In genomic region chrX:80335062-80335830, GRCh38 we compare ENCODE assay signal across 9 cellular contexts.
DNase-seq lines count a peak whose midpoint lies in the region; ATAC-seq and TF ChIP-seq lines count a peak whose summit lies in the region.
"Had no signal": no experiment of that assay in that cellular context is flagged by ENCODE, and none has a peak within 500 bp of the region (broad histone marks: within the 10 kb centered on the region; RNA-seq: fewer than 3 reads in every experiment).

No MANE protein-coding gene starts in this region.

- no peaks in the 10 kb centered on the region for H3K4me1 Mint-ChIP-seq in endothelial cell (ENCODE audit: unreplicated experiment)

- no peaks in the 10 kb centered on the region for H3K27me3 Mint-ChIP-seq in endothelial cell (ENCODE audit: unreplicated experiment)

- H3K4me3 ChIP-seq in BJ (ENCODE audit: low read depth, low read length), result peak overlapping the region; percentile 5
- H3K4me3 ChIP-seq in neuronal stem cell (ENCODE audit: low read length in 2 of 2), result peak overlapping the region; percentile 34 to 86
- H3K4me3 ChIP-seq: SJSA1 had no signal

- CTCF ChIA-PET in BJ (lab: Yijun Ruan, JAX), result no interaction called here

- H3K4me1 ChIP-seq in neuronal stem cell (ENCODE audit: control insufficient read depth in 2 of 2, insufficient read depth in 1 of 2, low read depth in 1 of 2, low read length in 2 of 2), result no peaks in the 10 kb centered on the region
- H3K4me1 ChIP-seq: SJSA1 had no signal

- POLR2A ChIA-PET in BJ (lab: Charles Lee), result no interaction called here

- H3K4me3 Mint-ChIP-seq in endothelial cell (ENCODE audit: unreplicated experiment), result peak overlapping the region; percentile 83

- peak overlapping the region; percentile 71 for H3K18ac ChIP-seq in neuronal stem cell (ENCODE audit: low read length)

- no peaks in the 10 kb centered on the region for H3K9me3 Mint-ChIP-seq in endothelial cell (ENCODE audit: unreplicated experiment)

- peak overlapping the region; percentile 60 for H3K9ac ChIP-seq in neuronal stem cell (ENCODE audit: low read depth, low read length, poor library complexity)

- H3K36me3 ChIP-seq in BJ (ENCODE audit: control insufficient read depth, insufficient read depth, low read length) (no peaks in the 10 kb centered on the region), neuronal stem cell (replicated peaks in 1 of 2; ENCODE audit: control insufficient read depth in 2 of 2, insufficient read depth in 2 of 2, low read length in 2 of 2) (no peaks in the 10 kb centered on the region)
- H3K36me3 ChIP-seq: SJSA1 had no signal

- H2BK15ac ChIP-seq in neuronal stem cell (ENCODE audit: low read length), result no peak overlapping the region

- H3K14ac ChIP-seq in neuronal stem cell (ENCODE audit: low read length), result no peak overlapping the region

- no peak overlapping the region for H3K23ac ChIP-seq in neuronal stem cell (ENCODE audit: low read depth, low read length, poor library complexity)

- no peak for ATAC-seq in HG03432 (IDR thresholded peaks at IDR 0.05; ENCODE audit: unreplicated experiment)

- H3K4me2 ChIP-seq in neuronal stem cell (ENCODE audit: insufficient read depth, low read length, poor library complexity, severe bottlenecking), result peak overlapping the region; percentile 49

- no peak overlapping the region for H3K27ac Mint-ChIP-seq in endothelial cell (ENCODE audit: unreplicated experiment)

- DNase-seq in BJ (ENCODE audit: low read depth) (no peak), NCI-H1930 (lab: John Stamatoyannopoulos, UW) (peak; percentile 8 to 12), endothelial cell (ENCODE audit: low spot score) (peak; percentile 70), neuronal stem cell (ENCODE audit: low spot score) (peak; percentile 3), AG08396 (ENCODE audit: low spot score) (no peak), D341Med (ENCODE audit: low spot score) (no peak)
- DNase-seq in NK-92 treated with Interleukin-12 subunit alpha and Interleukin-12 subunit beta, amount 100 ng/mL, for 24 hours (lab: John Stamatoyannopoulos, UW), result no peak

- TF ChIP-seq CTCF in BJ (IDR thresholded peaks at IDR 0.05; ENCODE audit: insufficient read depth, low read depth, low read length) (no peak), endothelial cell (IDR thresholded peaks at IDR 0.05; ENCODE audit: unreplicated experiment) (no peak)

- H3K9me3 ChIP-seq in neuronal stem cell (replicated peaks in 1 of 2; ENCODE audit: control insufficient read depth in 2 of 2, insufficient read depth in 1 of 2, low read depth in 1 of 2, low read length in 2 of 2), result no peaks in the 10 kb centered on the region
- H3K9me3 ChIP-seq: SJSA1 had no signal

- H2BK12ac ChIP-seq in neuronal stem cell (ENCODE audit: low read length), result no peak overlapping the region

- H3K4ac ChIP-seq in neuronal stem cell (ENCODE audit: low read length), result no peak overlapping the region

- no peak overlapping the region for H2AK5ac ChIP-seq in neuronal stem cell (ENCODE audit: low read depth, low read length)

- no peak overlapping the region for H2BK5ac ChIP-seq in neuronal stem cell (ENCODE audit: low read length)

- no peak overlapping the region for H2BK120ac ChIP-seq in neuronal stem cell (ENCODE audit: low read depth, low read length)

- no peaks in the 10 kb centered on the region for H3K27me3 ChIP-seq in BJ (ENCODE audit: control insufficient read depth, insufficient read depth, low read length)
- H3K27me3 ChIP-seq in neuronal stem cell (ENCODE audit: control insufficient read depth in 3 of 3, insufficient read depth in 3 of 3, low read depth in 1 of 3, low read length in 3 of 3), result peaks cover 0 to 2% (median 0%) of the 10 kb centered on the region in 3 experiments
- H3K27me3 ChIP-seq: SJSA1 had no signal

- no peaks in the 10 kb centered on the region for H3K36me3 Mint-ChIP-seq in endothelial cell (ENCODE audit: low read depth, unreplicated experiment)

- H4K8ac ChIP-seq in neuronal stem cell (ENCODE audit: low read depth, low read length), result no peak overlapping the region

- H2AFZ ChIP-seq in neuronal stem cell (ENCODE audit: low read length), result peak overlapping the region; percentile 87

- H4K91ac ChIP-seq in neuronal stem cell (ENCODE audit: low read depth, low read length, poor library complexity), result no peak overlapping the region

- H3K79me1 ChIP-seq in neuronal stem cell (ENCODE audit: low read depth, low read length), result no peaks in the 10 kb centered on the region

- no peak overlapping the region for H3K27ac ChIP-seq in neuronal stem cell (replicated peaks; ENCODE audit: low read length)
- H3K27ac ChIP-seq: SJSA1 had no signal

- WGBS in neuronal stem cell (ENCODE audit: extremely low coverage in 2 of 2, insufficient read length in 2 of 2, insufficient replicate concordance in 1 of 2), 2 donors, result no CpG with 5 or more reads among the region's 38 CpGs

Comparison
In these comparisons a context has a peak if more than half of its experiments do, and no peak if none do; other contexts are left out.
1. DNase-seq: peak in NCI-H1930 (2 of 2), endothelial cell (single experiment) and neuronal stem cell (single experiment); none in BJ (single experiment), AG08396 (single experiment), NK-92 treated with Interleukin-12 subunit alpha and Interleukin-12 subunit beta, amount 100 ng/mL, for 24 hours (single experiment) and D341Med (single experiment).